In the genomic region with DNA sequence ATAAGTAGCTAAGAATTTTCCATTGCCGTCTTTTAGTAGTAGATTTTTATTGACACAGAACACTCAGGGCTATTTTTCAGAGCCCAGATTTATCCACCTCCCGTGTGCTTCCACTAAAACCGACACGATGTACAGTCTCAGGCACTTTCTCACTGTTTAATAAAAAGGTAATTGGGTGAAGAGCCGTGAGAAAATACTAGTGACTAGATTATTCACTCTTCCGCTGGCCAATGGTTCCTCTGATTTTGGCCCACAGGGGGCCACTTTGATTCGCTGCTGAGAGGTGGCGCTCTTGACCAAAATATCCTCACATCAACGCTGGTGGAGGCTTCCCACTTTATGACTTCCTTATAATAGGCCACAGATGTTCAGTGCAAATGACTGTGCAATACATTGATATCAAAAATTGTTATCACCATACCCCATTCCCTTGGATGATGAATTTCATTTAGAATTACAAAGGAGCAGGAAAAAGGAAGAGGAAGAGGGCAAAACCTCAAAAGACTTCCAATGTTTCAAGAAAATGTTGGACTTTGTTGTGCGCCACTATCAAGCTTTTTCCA, we compare ENCODE assay signal across 7 cellular contexts. TPM values are rescaled to one million over a fixed set of nuclear protein-coding genes. Genes with fewer than 3 reads are reported as not detected.
A peak's percentile ranks its signal among the peaks of the same experiment; 100 is the strongest.
DNase-seq lines count a peak whose midpoint lies in the region; ATAC-seq and TF ChIP-seq lines count a peak whose summit lies in the region.

No MANE protein-coding gene starts in this region.

- no peak overlapping the region for H3K4me2 ChIP-seq in parathyroid adenoma (ENCODE audit: low read length)

- no peaks in the 10 kb centered on the region for H3K4me1 Mint-ChIP-seq in glutamatergic neuron (ENCODE audit: low read depth, unreplicated experiment)

- no peak overlapping the region for H2AFZ ChIP-seq in parathyroid adenoma

- H3K4me3 Mint-ChIP-seq in glutamatergic neuron (ENCODE audit: unreplicated experiment) = no peak overlapping the region

- peak; percentile 87 for ATAC-seq in GM21515 (IDR thresholded peaks at IDR 0.05; ENCODE audit: unreplicated experiment)

- H3K27ac ChIP-seq in parathyroid adenoma = no peak overlapping the region

- H3K27ac Mint-ChIP-seq in glutamatergic neuron (ENCODE audit: unreplicated experiment) = no peak overlapping the region

- no peaks in the 10 kb centered on the region for H3K36me3 ChIP-seq in GM06990 (ENCODE audit: control insufficient read depth, insufficient read depth, low read length)
- no peaks in the 10 kb centered on the region for H3K36me3 ChIP-seq in parathyroid adenoma (ENCODE audit: control insufficient read depth, insufficient read depth, low read length)

- no peak overlapping the region for H3K9ac ChIP-seq in parathyroid adenoma

- no peak overlapping the region for H3K4me3 ChIP-seq in GM06990 (replicated peaks; ENCODE audit: low read depth, low read length)
- no peak overlapping the region for H3K4me3 ChIP-seq in parathyroid adenoma (ENCODE audit: low read depth, low read length)

- no peaks in the 10 kb centered on the region for H3K4me1 ChIP-seq in parathyroid adenoma

- no peak for DNase-seq in GM06990 (ENCODE audit: extremely low read depth, insufficient read length)
- DNase-seq in HPDE6-E6E7 (ENCODE audit: extremely low spot score) = peak; percentile 44
- DNase-seq in NOMO-1 treated with dmso at 0.1 percent for 144 hours (lab: John Stamatoyannopoulos, UW; ENCODE audit: unreplicated experiment) = peak; percentile 35
- peak; percentile 28 for DNase-seq in activated naive CD4-positive, alpha-beta T cell treated with anti-CD3 and anti-CD28 coated beads, Interleukin-2, amount 50 U/mL, for 16 hours
- DNase-seq in glutamatergic neuron = peak; percentile 67

- H3K9me3 Mint-ChIP-seq in glutamatergic neuron (ENCODE audit: unreplicated experiment) = no peaks in the 10 kb centered on the region

- no peaks in the 10 kb centered on the region for H3K27me3 Mint-ChIP-seq in glutamatergic neuron (ENCODE audit: unreplicated experiment)

- no peaks in the 10 kb centered on the region for H3K79me2 ChIP-seq in parathyroid adenoma

- TF ChIP-seq CTCF in GM06990 (IDR thresholded peaks at IDR 0.05; ENCODE audit: insufficient read depth, low read length, poor library complexity, severe bottlenecking) = peak; percentile 90
- TF ChIP-seq CTCF in glutamatergic neuron (IDR thresholded peaks at IDR 0.05; ENCODE audit: partially characterized antibody, unreplicated experiment) = peak; percentile 77
- peak; percentile 68 for TF ChIP-seq CTCF in parathyroid adenoma (IDR thresholded peaks at IDR 0.05)

- no peaks in the 10 kb centered on the region for H3K27me3 ChIP-seq in GM06990 (replicated peaks; ENCODE audit: control insufficient read depth, insufficient read depth, low read length)
- no peaks in the 10 kb centered on the region for H3K27me3 ChIP-seq in parathyroid adenoma (ENCODE audit: control insufficient read depth, insufficient read depth, low read length)

- no peaks in the 10 kb centered on the region for H3K36me3 Mint-ChIP-seq in glutamatergic neuron (ENCODE audit: unreplicated experiment)

- H3K9me3 ChIP-seq in parathyroid adenoma (ENCODE audit: control insufficient read depth, low read length) = no peaks in the 10 kb centered on the region

RNA-seq across cellular contexts. Expression of gene HDDC2, which starts 12.3 kb away (rescaled TPM):
- total RNA-seq in glutamatergic neuron (ENCODE audit: unreplicated experiment) = 55.4 TPM
